ENCODE assay signal across 21 cellular contexts in genomic region chr5:150009671-150010387, GRCh38. TPM values are rescaled to one million over a fixed set of nuclear protein-coding genes. Genes with fewer than 3 reads are reported as not detected.
DNase-seq lines count a peak whose midpoint lies in the region; ATAC-seq and TF ChIP-seq lines count a peak whose summit lies in the region.
"Had no signal": no experiment of that assay in that cellular context is flagged by ENCODE, and none has a peak within 500 bp of the region (broad histone marks: within the 10 kb centered on the region; RNA-seq: fewer than 3 reads in every experiment).

No MANE protein-coding gene starts in this region.

- peaks cover 86% of the 10 kb centered on the region for H3K36me3 ChIP-seq in osteoblast (ENCODE audit: insufficient read depth, low read length)

- DNase-seq in EL: peak; percentile 71
- DNase-seq in HFFc6: no peak
- DNase-seq in cerebellar cortex (ENCODE audit: low spot score): peak; percentile 27
- DNase-seq in osteoblast (ENCODE audit: insufficient read length, low spot score, missing footprints): no peak
- no peak for DNase-seq in NCI-H1694 treated with DMSO at 0.1 percent for 48 hours (lab: John Stamatoyannopoulos, UW)
- no peak for DNase-seq in left lobe of liver (ENCODE audit: low spot score)
- no peak for DNase-seq in posterior vena cava (ENCODE audit: low spot score)
- DNase-seq: activated CD4-positive, alpha-beta T cell treated with anti-CD3 and anti-CD28 coated beads for 4 hours; activated CD8-positive, alpha-beta memory T cell treated with anti-CD3 and anti-CD28 coated beads, Interleukin-2, amount 50 U/mL, for 48 hours; GF-D8; Karpas-422; NCI-H1436; pancreas; Peyer's patch; stimulated activated CD4-positive, alpha-beta T cell treated with anti-CD3 and anti-CD28 coated beads, Interleukin-4, amount 100 ng/mL, for 24 hours had no signal

- no peak for TF ChIP-seq CTCF in HFFc6 (IDR thresholded peaks at IDR 0.05)
- no peak for TF ChIP-seq CTCF in osteoblast (IDR thresholded peaks at IDR 0.05; ENCODE audit: extremely low read depth, low read depth, low read length)

- no peak for ATAC-seq in left lobe of liver
- ATAC-seq: pancreas, SK-N-SH treated with all-trans-retinoic acid at 6 μM for 48 hours had no signal

- H3K27me3 ChIP-seq in osteoblast (ENCODE audit: insufficient read depth, low read length): no peaks in the 10 kb centered on the region
- H3K27me3 ChIP-seq: BLaER1, dorsolateral prefrontal cortex, pancreas, Peyer's patch, suprapubic skin had no signal

- H3K4me1 Mint-ChIP-seq in HFFc6 (ENCODE audit: low read depth): peaks cover 35% of the 10 kb centered on the region

- H3K36me3 Mint-ChIP-seq in HFFc6 (ENCODE audit: low read depth): peaks cover 53% of the 10 kb centered on the region

- peak overlapping the region; percentile 88 for H3K27ac Mint-ChIP-seq in HFFc6

- no peaks in the 10 kb centered on the region for H3K9me3 ChIP-seq in osteoblast (ENCODE audit: low read depth, low read length)
- H3K9me3 ChIP-seq: pancreas, Peyer's patch, suprapubic skin had no signal

- H3K27me3 Mint-ChIP-seq in HFFc6 (ENCODE audit: insufficient read depth): no peaks in the 10 kb centered on the region

- peak overlapping the region; percentile 8 for H3K27ac ChIP-seq in osteoblast (ENCODE audit: low read depth, low read length)
- H3K27ac ChIP-seq: BLaER1, dorsolateral prefrontal cortex, epithelial cell of prostate, pancreas, Peyer's patch, skin epidermis, suprapubic skin had no signal

- peaks cover 97% of the 10 kb centered on the region for H3K79me2 ChIP-seq in osteoblast (ENCODE audit: insufficient read depth, low read length)

- peak overlapping the region; percentile 61 for H3K4me3 Mint-ChIP-seq in HFFc6

- H2AFZ ChIP-seq in osteoblast (ENCODE audit: low read length): no peak overlapping the region

- H3K4me1 ChIP-seq in osteoblast (ENCODE audit: insufficient read depth, low read length): peaks cover 11% of the 10 kb centered on the region
- H3K4me1 ChIP-seq: pancreas, Peyer's patch, suprapubic skin had no signal

- intact Hi-C loops in posterior vena cava (cut with DNase I): no loop called here

- no peak overlapping the region for H3K4me3 ChIP-seq in osteoblast (ENCODE audit: insufficient read depth, low read length)
- H3K4me3 ChIP-seq: BLaER1, dorsolateral prefrontal cortex, pancreas, Peyer's patch, skin epidermis, suprapubic skin had no signal

- H3K9me3 Mint-ChIP-seq in HFFc6: peaks cover 7% of the 10 kb centered on the region; the same call in 1 of the 2 replicates

- H4K20me1 ChIP-seq in osteoblast (ENCODE audit: insufficient read depth, low read length): peaks cover 22% of the 10 kb centered on the region

- H3K4me2 ChIP-seq in osteoblast (ENCODE audit: insufficient read depth, low read length): no peak overlapping the region
- H3K4me2 ChIP-seq: BLaER1 had no signal

RNA-seq across cellular contexts. Expression of gene HMGXB3, which starts 9.3 kb away (rescaled TPM):
- total RNA-seq in HFFc6 (2021; fragmentation: NEBNext Ultra II Directional; extraction: Animal tissue kit (Norgen Biotek cat#: 25700)): 10 to 100 TPM; 38.2 to 42.5 (median 40.5) TPM
- total RNA-seq in osteoblast (49.8 and 54.3 TPM in 2 replicates), left lobe of liver (9.1 TPM), posterior vena cava (10 to 100 TPM; 23.7 to 24.2 TPM)

RNA-seq across cellular contexts. Expression of gene TIGD6, which starts 9.4 kb away (rescaled TPM):
- 1 to 10 TPM; 6.6 to 7.5 (median 7.2) TPM for total RNA-seq in HFFc6 (2021; fragmentation: NEBNext Ultra II Directional; extraction: Animal tissue kit (Norgen Biotek cat#: 25700))
- total RNA-seq in osteoblast (9.1 and 9.8 TPM in 2 replicates), left lobe of liver (2.7 TPM), posterior vena cava (1 to 10 TPM; 3.8 to 4.7 TPM)

RNA-seq across cellular contexts. Expression of gene SLC26A2, which starts 49.3 kb away (rescaled TPM):
- total RNA-seq in HFFc6 (2021; fragmentation: NEBNext Ultra II Directional; extraction: Animal tissue kit (Norgen Biotek cat#: 25700)): 10 to 100 TPM in 5 of 6 experiments, 1 to 10 TPM in 1; 9.5 to 12.9 (median 11.4) TPM
- total RNA-seq in osteoblast (22.1 and 22.7 TPM in 2 replicates), left lobe of liver (1.3 TPM), posterior vena cava (10 to 100 TPM; 11.3 to 13.2 TPM)

Comparison
In these comparisons a context has a peak if more than half of its experiments do, and no peak if none do; other contexts are left out.
1. DNase-seq: peak in EL (single experiment) and cerebellar cortex (single experiment); none in HFFc6 (single experiment), osteoblast (single experiment), NCI-H1694 treated with DMSO at 0.1 percent for 48 hours (single experiment), left lobe of liver (single experiment) and posterior vena cava (single experiment).